Comparison of ENCODE assay signal across 8 cellular contexts in the genomic region with DNA sequence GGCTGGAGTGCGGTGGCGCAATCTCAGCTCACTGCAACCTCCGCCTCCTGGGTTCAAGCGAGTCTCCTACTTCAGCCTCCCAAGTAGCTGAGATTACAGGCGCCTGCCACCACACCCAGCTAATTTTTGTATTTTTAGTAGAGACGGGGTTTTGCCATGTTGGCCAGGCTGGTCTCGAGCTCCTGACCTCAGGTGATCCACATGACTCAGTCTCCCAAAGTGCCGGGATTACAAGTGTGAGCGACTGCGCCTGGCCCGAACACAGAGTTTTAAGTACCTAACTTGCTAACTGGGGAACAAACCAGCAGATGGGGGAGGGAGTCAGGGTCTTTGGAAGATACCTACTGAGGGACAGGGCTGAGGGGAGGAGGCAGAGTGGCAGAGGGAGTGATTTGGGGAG. TPM values are rescaled to one million over a fixed set of nuclear protein-coding genes. Genes with fewer than 3 reads are reported as not detected.
DNase-seq lines count a peak whose midpoint lies in the region; ATAC-seq and TF ChIP-seq lines count a peak whose summit lies in the region.
"Not testable (repeated sequence)": the region's sequence is repeated elsewhere in the genome, so short reads cannot be mapped to it uniquely, and the experiment has no call there.

No MANE protein-coding gene starts in this region.

- TF ChIP-seq POLR2A in heart left ventricle (IDR thresholded peaks at IDR 0.05); gastrocnemius medialis (IDR thresholded peaks at IDR 0.05); thyroid gland (IDR thresholded peaks at IDR 0.05): not testable (repeated sequence)

- peaks cover 34 to 65% (median 52%) of the 10 kb centered on the region in 3 donors for H3K4me1 Mint-ChIP-seq in CD8-positive, alpha-beta memory T cell
- H3K4me1 Mint-ChIP-seq in T-helper 2 cell treated with Interferon-gamma antibody and Interleukin-4, amounts not matched to agents 5 μg/mL and 100 μg/mL, for 36 hours (ENCODE audit: low read depth): peaks cover 16% of the 10 kb centered on the region
- peaks cover 23% of the 10 kb centered on the region for H3K4me1 Mint-ChIP-seq in activated T-helper 17 cell treated with anti-CD3 and anti-CD28 coated beads, Interleukin-2, amount 50 U/mL, for 72 hours
- peaks cover 36% of the 10 kb centered on the region for H3K4me1 Mint-ChIP-seq in central memory CD8-positive, alpha-beta T cell

- not testable (repeated sequence) for H3K23ac ChIP-seq in mesenchymal stem cell (ENCODE audit: low read length in 2 of 2)

- H3K36me3 Mint-ChIP-seq in CD8-positive, alpha-beta memory T cell: peaks cover 0 to 88% (median 23%) of the 10 kb centered on the region in 3 donors
- H3K36me3 Mint-ChIP-seq in T-helper 2 cell treated with Interferon-gamma antibody and Interleukin-4, amounts not matched to agents 5 μg/mL and 100 μg/mL, for 36 hours (ENCODE audit: low read depth): peaks cover 63% of the 10 kb centered on the region
- peaks cover 86% of the 10 kb centered on the region for H3K36me3 Mint-ChIP-seq in activated T-helper 17 cell treated with anti-CD3 and anti-CD28 coated beads, Interleukin-2, amount 50 U/mL, for 72 hours (ENCODE audit: low read depth)
- H3K36me3 Mint-ChIP-seq in central memory CD8-positive, alpha-beta T cell (ENCODE audit: insufficient read depth): peaks cover 66% of the 10 kb centered on the region

- not testable (repeated sequence) for H3K9me3 Mint-ChIP-seq in CD8-positive, alpha-beta memory T cell; T-helper 2 cell treated with Interferon-gamma antibody and Interleukin-4, amounts not matched to agents 5 μg/mL and 100 μg/mL, for 36 hours; activated T-helper 17 cell treated with anti-CD3 and anti-CD28 coated beads, Interleukin-2, amount 50 U/mL, for 72 hours; central memory CD8-positive, alpha-beta T cell

- H3K14ac ChIP-seq in mesenchymal stem cell (ENCODE audit: low read length in 2 of 2): not testable (repeated sequence)

- in situ Hi-C loops in gastrocnemius medialis (cut with MboI; ENCODE audit: low sequenced_read_pairs in 4 of 4): not testable (repeated sequence)

- H2AFZ ChIP-seq in mesenchymal stem cell (ENCODE audit: low read depth, low read length): not testable (repeated sequence)

- not testable (repeated sequence) for H3K27ac ChIP-seq in CD8-positive, alpha-beta memory T cell (ENCODE audit: low read depth, low read length)
- H3K27ac ChIP-seq in heart left ventricle: peak overlapping the region; percentile 18 to 78 (median 64)
- peak overlapping the region; percentile 43 for H3K27ac ChIP-seq in mesenchymal stem cell (ENCODE audit: low read length, poor library complexity, severe bottlenecking)
- peak overlapping the region; percentile 53 to 82 (median 63) for H3K27ac ChIP-seq in gastrocnemius medialis
- H3K27ac ChIP-seq in thyroid gland: peak overlapping the region in 2 of 3 donors; percentile 44 to 70

- not testable (repeated sequence) for H2BK15ac ChIP-seq in mesenchymal stem cell (ENCODE audit: low read depth, poor library complexity, severe bottlenecking)

- H3K9me3 ChIP-seq in CD8-positive, alpha-beta memory T cell (ENCODE audit: low read length); heart left ventricle; mesenchymal stem cell (ENCODE audit: control insufficient read depth, low read length); gastrocnemius medialis; thyroid gland: not testable (repeated sequence)

- not testable (repeated sequence) for H3K4me3 Mint-ChIP-seq in CD8-positive, alpha-beta memory T cell; T-helper 2 cell treated with Interferon-gamma antibody and Interleukin-4, amounts not matched to agents 5 μg/mL and 100 μg/mL, for 36 hours; activated T-helper 17 cell treated with anti-CD3 and anti-CD28 coated beads, Interleukin-2, amount 50 U/mL, for 72 hours; central memory CD8-positive, alpha-beta T cell

- CTCF ChIA-PET in CD8-positive, alpha-beta memory T cell (lab: Charles Lee): interaction anchor here (1.0 to 4.1 kb wide), 4 partner anchors 23 to 172 kb away, joined by 3 to 15 read pairs (median 4); a partner anchor contains a TSS

- peak overlapping the region; percentile 9 for H4K91ac ChIP-seq in mesenchymal stem cell (ENCODE audit: low read length)

- not testable (repeated sequence) for DNase-seq in CD8-positive, alpha-beta memory T cell; T-helper 2 cell treated with Interferon-gamma antibody and Interleukin-4, amounts not matched to agents 5 μg/mL and 100 μg/mL, for 36 hours (ENCODE audit: low spot score); central memory CD8-positive, alpha-beta T cell (ENCODE audit: low spot score in 2 of 2); heart left ventricle; mesenchymal stem cell; gastrocnemius medialis; thyroid gland

- H4K8ac ChIP-seq in mesenchymal stem cell (ENCODE audit: low read length): peak overlapping the region; percentile 33

- peaks cover 21% of the 10 kb centered on the region for H3K36me3 ChIP-seq in CD8-positive, alpha-beta memory T cell (ENCODE audit: insufficient read depth, low read length)
- peaks cover 0 to 29% (median 7%) of the 10 kb centered on the region in 9 donors for H3K36me3 ChIP-seq in heart left ventricle
- peaks cover 0 to 10% of the 10 kb centered on the region in 2 experiments for H3K36me3 ChIP-seq in mesenchymal stem cell (ENCODE audit: control insufficient read depth in 1 of 2, insufficient read depth in 2 of 2, low read depth in 1 of 2, low read length in 2 of 2)
- not testable (repeated sequence) for H3K36me3 ChIP-seq in gastrocnemius medialis
- H3K36me3 ChIP-seq in thyroid gland: peaks cover 0 to 12% of the 10 kb centered on the region in 2 donors

- peak overlapping the region in 7 of 8 donors; percentile 59 to 87 (median 73) for H3K27ac Mint-ChIP-seq in CD8-positive, alpha-beta memory T cell
- peak overlapping the region; percentile 57 for H3K27ac Mint-ChIP-seq in T-helper 2 cell treated with Interferon-gamma antibody and Interleukin-4, amounts not matched to agents 5 μg/mL and 100 μg/mL, for 36 hours
- peak overlapping the region; percentile 56 for H3K27ac Mint-ChIP-seq in activated T-helper 17 cell treated with anti-CD3 and anti-CD28 coated beads, Interleukin-2, amount 50 U/mL, for 72 hours
- peak overlapping the region; percentile 64 for H3K27ac Mint-ChIP-seq in central memory CD8-positive, alpha-beta T cell (ENCODE audit: low read depth)

- H3K9ac ChIP-seq in mesenchymal stem cell (ENCODE audit: low read length): not testable (repeated sequence)

- not testable (repeated sequence) for H3K4me1 ChIP-seq in CD8-positive, alpha-beta memory T cell (ENCODE audit: insufficient read depth, low read length)
- H3K4me1 ChIP-seq in heart left ventricle (peaks cover 9 to 81% (median 58%) of the 10 kb centered on the region in 12 donors), mesenchymal stem cell (ENCODE audit: control insufficient read depth, insufficient read depth, low read depth, low read length) (peaks cover 12% of the 10 kb centered on the region), gastrocnemius medialis (peaks cover 39 to 65% of the 10 kb centered on the region in 2 donors), thyroid gland (peaks cover 28 to 39% of the 10 kb centered on the region in 2 donors)

- intact Hi-C loops in heart left ventricle (cut with DNase I); thyroid gland (cut with DNase I): not testable (repeated sequence)
- intact Hi-C loops in gastrocnemius medialis (cut with DNase I; ENCODE audit: low total_unique reads): loop anchor here (2.0 kb wide), 1 partner anchor 28 kb away; no protein-coding TSS in a partner anchor

- H3K79me1 ChIP-seq in mesenchymal stem cell (replicated peaks; ENCODE audit: low read length, poor library complexity, severe bottlenecking): not testable (repeated sequence)

- H3K4me3 ChIP-seq in CD8-positive, alpha-beta memory T cell (ENCODE audit: low read length); heart left ventricle; mesenchymal stem cell (ENCODE audit: insufficient read depth in 1 of 2, low read depth in 1 of 2, low read length in 2 of 2); gastrocnemius medialis; thyroid gland (replicated peaks in 1 of 3): not testable (repeated sequence)

- H3K27me3 Mint-ChIP-seq in CD8-positive, alpha-beta memory T cell; T-helper 2 cell treated with Interferon-gamma antibody and Interleukin-4, amounts not matched to agents 5 μg/mL and 100 μg/mL, for 36 hours (ENCODE audit: low read depth); activated T-helper 17 cell treated with anti-CD3 and anti-CD28 coated beads, Interleukin-2, amount 50 U/mL, for 72 hours; central memory CD8-positive, alpha-beta T cell: not testable (repeated sequence)

- POLR2A ChIA-PET in CD8-positive, alpha-beta memory T cell (lab: Charles Lee): not testable (repeated sequence)

- H2BK120ac ChIP-seq in mesenchymal stem cell (ENCODE audit: low read depth, low read length): not testable (repeated sequence)

- WGBS in heart left ventricle, 4 donors: 83 to 95% (median 90%) methylated on average over 11 of the region's 11 CpGs
- WGBS in mesenchymal stem cell: 93% methylated on average over 11 of the region's 11 CpGs
- WGBS in thyroid gland, 2 donors: 97% methylated on average over 11 of the region's 11 CpGs

- H2BK5ac ChIP-seq in mesenchymal stem cell (ENCODE audit: low read depth, low read length, poor library complexity, severe bottlenecking): not testable (repeated sequence)

- not testable (repeated sequence) for H2AK5ac ChIP-seq in mesenchymal stem cell (ENCODE audit: low read length, severe bottlenecking)

- peak overlapping the region in 1 of 2 experiments; percentile 55 for H2BK12ac ChIP-seq in mesenchymal stem cell (ENCODE audit: low read length in 2 of 2)

- peak overlapping the region in 1 of 2 experiments; percentile 37 for H3K18ac ChIP-seq in mesenchymal stem cell (ENCODE audit: low read depth in 1 of 2, low read length in 2 of 2)

- H3K4ac ChIP-seq in mesenchymal stem cell (ENCODE audit: low read depth in 1 of 2, low read length in 2 of 2): not testable (repeated sequence)

- not testable (repeated sequence) for H3K27me3 ChIP-seq in CD8-positive, alpha-beta memory T cell (ENCODE audit: insufficient read depth, low read length, poor library complexity, severe bottlenecking); heart left ventricle; mesenchymal stem cell (ENCODE audit: control insufficient read depth in 1 of 2, insufficient read depth in 1 of 2, low read length in 2 of 2); gastrocnemius medialis; thyroid gland

- not testable (repeated sequence) for ATAC-seq in activated T-helper 17 cell treated with anti-CD3 and anti-CD28 coated beads, Interleukin-2, amount 50 U/mL, for 72 hours (replicated peaks); central memory CD8-positive, alpha-beta T cell (replicated peaks; ENCODE audit: extremely low read depth, poor library complexity, severe bottlenecking); gastrocnemius medialis
- peak in 1 of 4 donors; percentile 6 for ATAC-seq in heart left ventricle

- H3K4me2 ChIP-seq in mesenchymal stem cell (ENCODE audit: low read length, poor library complexity, severe bottlenecking): not testable (repeated sequence)

- not testable (repeated sequence) for TF ChIP-seq CTCF in heart left ventricle (IDR thresholded peaks at IDR 0.05); gastrocnemius medialis (IDR thresholded peaks at IDR 0.05 in 4 of 5, conservative IDR thresholded peaks at IDR 0.05 in 1 of 5); thyroid gland (IDR thresholded peaks at IDR 0.05)

RNA-seq across cellular contexts. Expression of a gene that starts 36.9 kb away (rescaled TPM):
- total RNA-seq in CD8-positive, alpha-beta memory T cell: 100 to 1,000 TPM in 1 of 2 experiments, 10 to 100 TPM in 1; 96.8 to 108 TPM
- 139 TPM for polyA plus RNA-seq in CD8-positive, alpha-beta memory T cell
- 10 to 100 TPM; 68.0 to 77.4 TPM for total RNA-seq in activated T-helper 17 cell treated with anti-CD3 and anti-CD28 coated beads, Interleukin-2, amount 50 U/mL, for 72 hours
- total RNA-seq in heart left ventricle: 100 to 1,000 TPM in 1 of 9 donors, 10 to 100 TPM in 8; 56.2 to 120 (median 72.5) TPM
- polyA plus RNA-seq in heart left ventricle: 10 to 100 TPM; 19.4 to 69.9 TPM
- 1.7 TPM for polyA plus RNA-seq in mesenchymal stem cell (2013, experiment 1 of 2)
- 1.7 TPM for polyA plus RNA-seq in mesenchymal stem cell (2013, experiment 2 of 2)
- total RNA-seq in gastrocnemius medialis: 10 to 100 TPM; 11.1 to 29.8 (median 18.6) TPM
- 100 to 1,000 TPM in 2 of 4 donors, 10 to 100 TPM in 2; 74.8 to 189 (median 113) TPM for total RNA-seq in thyroid gland
